In genomic region chr10:18418579-18419210, GRCh38 we compare ENCODE assay signal across 13 cellular contexts.
DNase-seq lines count a peak whose midpoint lies in the region; ATAC-seq, FAIRE-seq and TF ChIP-seq lines count a peak whose summit lies in the region.
"Had no signal": no experiment of that assay in that cellular context is flagged by ENCODE, and none has a peak within 500 bp of the region (broad histone marks: within the 10 kb centered on the region; RNA-seq: fewer than 3 reads in every experiment).

No MANE protein-coding gene starts in this region.

- H3K36me3 ChIP-seq in BLaER1 treated with 17β-estradiol and CSF1 and Interleukin-3, amounts not matched to agents 10 nM and 100 nM, result no peaks in the 10 kb centered on the region
- H3K36me3 ChIP-seq in GM12878 (ENCODE audit: control insufficient read depth in 2 of 2, insufficient read depth in 2 of 2, low read length in 1 of 2) (no peaks in the 10 kb centered on the region), aorta (ENCODE audit: control insufficient read depth in 1 of 2, insufficient read depth in 2 of 2, low read length in 1 of 2) (no peaks in the 10 kb centered on the region)
- H3K36me3 ChIP-seq: cardiac muscle cell, thoracic aorta had no signal

- POLR2A ChIA-PET in GM12878 (lab: Charles Lee), result interaction anchor here (0.5 to 1.6 kb wide), 11 partner anchors 9 to 94 kb away, joined by 3 to 15 read pairs (median 4); no protein-coding TSS in a partner anchor

- H3K4me1 ChIP-seq in BLaER1 treated with 17β-estradiol and CSF1 and Interleukin-3, amounts not matched to agents 10 nM and 100 nM, result peaks cover 22 to 34% (median 30%) of the 10 kb centered on the region in 10 experiments
- H3K4me1 ChIP-seq in GM12878 (ENCODE audit: control insufficient read depth, insufficient read depth, low read length) (no peaks in the 10 kb centered on the region), aorta (ENCODE audit: control insufficient read depth in 1 of 2, insufficient read depth in 2 of 2, low read length in 2 of 2) (peaks cover 2 to 4% of the 10 kb centered on the region in 2 donors)

- H3K9ac ChIP-seq in BLaER1 treated with 17β-estradiol and CSF1 and Interleukin-3, amounts not matched to agents 10 nM and 100 nM, result peak overlapping the region in 4 of 11 experiments; percentile 2 to 67 (median 53); a peak in 7 of 22 replicates
- no peak overlapping the region for H3K9ac ChIP-seq in GM12878 (ENCODE audit: control insufficient read depth, insufficient read depth, low read length)

- FAIRE-seq in GM12878 (lab: Jason Lieb, UNC), result no peak

- RAD21 ChIA-PET in GM12878 (lab: Charles Lee; ENCODE audit: unreplicated experiment), result interaction anchor here (0.7 to 2.7 kb wide), 11 partner anchors 9 to 82 kb away, joined by 3 to 11 read pairs (median 5); no protein-coding TSS in a partner anchor

- TF ChIP-seq CTCF in GM12878 (IDR thresholded peaks at IDR 0.05 in 2 of 3, conservative IDR thresholded peaks at IDR 0.05 in 1 of 3; ENCODE audit: control insufficient read depth in 2 of 3, extremely low read depth in 1 of 3, insufficient read depth in 1 of 3, low read depth in 3 of 3, low read length in 3 of 3), result no peak

- no peaks in the 10 kb centered on the region for H3K27me3 ChIP-seq in BLaER1 treated with 17β-estradiol and CSF1 and Interleukin-3, amounts not matched to agents 10 nM and 100 nM
- H3K27me3 ChIP-seq in GM12878 (replicated peaks in 1 of 2; ENCODE audit: control insufficient read depth in 2 of 2, insufficient read depth in 2 of 2, low read length in 1 of 2) (no peaks in the 10 kb centered on the region), aorta (ENCODE audit: control insufficient read depth in 1 of 2, insufficient read depth in 2 of 2, low read length in 1 of 2) (no peaks in the 10 kb centered on the region)
- H3K27me3 ChIP-seq: cardiac muscle cell had no signal

- SMC1A ChIA-PET in GM12878 (lab: Charles Lee; ENCODE audit: uncharacterized antibody, unreplicated experiment), result interaction anchor here (0.9 to 12.8 kb wide), 19 partner anchors 7 to 231 kb away, joined by 3 to 163 read pairs (median 3); no protein-coding TSS in a partner anchor

- 23% methylated on average over 9 of the region's 9 CpGs for WGBS in GM12878 (ENCODE audit: insufficient coverage, insufficient replicate concordance, low lambda C conversion rate, missing lambda C conversion rate)
- 87 to 88% methylated on average over 9 of the region's 9 CpGs for WGBS in aorta, 2 donors

- H3K4me3 ChIP-seq in BLaER1 treated with 17β-estradiol and CSF1 and Interleukin-3, amounts not matched to agents 10 nM and 100 nM, result peak overlapping the region in 1 of 10 experiments; percentile 19; a peak in 3 of 20 replicates
- H3K4me3 ChIP-seq in GM12878, result no peak overlapping the region
- H3K4me3 ChIP-seq in aorta (ENCODE audit: low read length in 2 of 2), result no peak overlapping the region
- H3K4me3 ChIP-seq: cardiac muscle cell, thoracic aorta had no signal

- ATAC-seq in GM19463 (IDR thresholded peaks at IDR 0.05; ENCODE audit: unreplicated experiment) (peak; percentile 70), HG03460 (IDR thresholded peaks at IDR 0.05; ENCODE audit: unreplicated experiment) (peak; percentile 74), GM12878 (peak; percentile 75), aorta (ENCODE audit: low FRiP score) (no peak), GM19035 (IDR thresholded peaks at IDR 0.05; ENCODE audit: unreplicated experiment) (no peak)

- TF ChIP-seq RAD21 in GM12878 (IDR thresholded peaks at IDR 0.05; ENCODE audit: insufficient read depth, low read depth, low read length), result no peak

- peak overlapping the region; percentile 21 to 87 (median 52) for H3K4me2 ChIP-seq in BLaER1 treated with 17β-estradiol and CSF1 and Interleukin-3, amounts not matched to agents 10 nM and 100 nM
- peak overlapping the region; percentile 7; the same call in 1 of the 2 replicates for H3K4me2 ChIP-seq in GM12878 (ENCODE audit: control insufficient read depth, insufficient read depth)

- no TSS peak for BruUV-seq in GM12878 (replicated peaks; lab: Mats Ljungman, UMichigan)

- peaks cover 0 to 20% (median 6%) of the 10 kb centered on the region in 11 experiments; a peak in 10 of 22 replicates for H3K9me3 ChIP-seq in BLaER1 treated with 17β-estradiol and CSF1 and Interleukin-3, amounts not matched to agents 10 nM and 100 nM (replicated peaks in 1 of 11)
- H3K9me3 ChIP-seq in GM12878 (replicated peaks; ENCODE audit: control insufficient read depth, insufficient read depth, low read length) (no peaks in the 10 kb centered on the region), aorta (ENCODE audit: control insufficient read depth, low read length) (no peaks in the 10 kb centered on the region)
- H3K9me3 ChIP-seq: thoracic aorta had no signal

- in situ Hi-C loops in GM12878 (cut with MboI), result no loop called here

- intact Hi-C loops in GM12878 (cut with micrococcal nuclease; ENCODE audit: unreplicated experiment) (no loop called here), aorta (cut with DNase I) (no loop called here)

- no peaks in the 10 kb centered on the region for H3K79me2 ChIP-seq in GM12878 (ENCODE audit: control insufficient read depth, insufficient read depth, low read length)

- peak; percentile 40 to 52; a peak in 2 of 4 replicates for TF ChIP-seq EP300 in GM12878 (IDR thresholded peaks at IDR 0.05; ENCODE audit: borderline replicate concordance in 1 of 2, control insufficient read depth in 1 of 2, low read depth in 2 of 2, low read length in 2 of 2)

- H2AFZ ChIP-seq in GM12878 (ENCODE audit: control insufficient read depth, low read depth, low read length), result peak overlapping the region; percentile 29; the same call in 1 of the 2 replicates

- H3K27ac ChIP-seq in BLaER1 treated with 17β-estradiol and CSF1 and Interleukin-3, amounts not matched to agents 10 nM and 100 nM, result peak overlapping the region in 7 of 11 experiments; percentile 2 to 87 (median 70); a peak in 11 of 22 replicates
- H3K27ac ChIP-seq in GM12878 (ENCODE audit: control insufficient read depth, insufficient read depth), result no peak overlapping the region
- H3K27ac ChIP-seq in aorta (ENCODE audit: low read depth in 1 of 2, low read length in 2 of 2), result no peak overlapping the region
- H3K27ac ChIP-seq: C4-2B, cardiac muscle cell, thoracic aorta had no signal

- DNase-seq in GM12878 (ENCODE audit: low read depth, low spot score) (no peak), NCI-H526 treated with DMSO at 0.1 percent for 48 hours (lab: John Stamatoyannopoulos, UW) (no peak), aorta (no peak), NCI-H1417 treated with DMSO at 0.1 percent for 48 hours (lab: John Stamatoyannopoulos, UW) (no peak)
- DNase-seq: stimulated activated CD4-positive, alpha-beta T cell treated with anti-CD3 and anti-CD28 coated beads, Interleukin-1b, Interleukin-23, amount 100 ng/mL, for 48 hours; T-helper 2 cell had no signal

- H4K20me1 ChIP-seq in BLaER1 treated with 17β-estradiol and CSF1 and Interleukin-3, amounts not matched to agents 10 nM and 100 nM, result no peaks in the 10 kb centered on the region
- H4K20me1 ChIP-seq in GM12878 (ENCODE audit: control insufficient read depth, insufficient read depth), result no peaks in the 10 kb centered on the region

- CTCF ChIA-PET in GM12878 (lab: Yijun Ruan, JAX), result interaction anchor here (1.0 to 2.7 kb wide), 9 partner anchors 9 to 54 kb away, joined by 3 to 12 read pairs (median 4); no protein-coding TSS in a partner anchor

- TF ChIP-seq POLR2A in GM12878 (IDR thresholded peaks at IDR 0.05; ENCODE audit: low read depth, low read length), result no peak

TF ChIP-seq in GM12878, 131 proteins besides CTCF, POLR2A, EP300 and RAD21 (continues in another document):
- TF ChIP-seq IKZF2 (IDR thresholded peaks at IDR 0.05) (peak; percentile 71 to 72; a peak in 2 of 4 replicates), POU2F2 (IDR thresholded peaks at IDR 0.05; ENCODE audit: borderline replicate concordance, low read depth, low read length) (no peak), IRF4 (IDR thresholded peaks at IDR 0.05; ENCODE audit: low read depth, low read length) (peak; percentile 52; the same call in 1 of the 2 replicates), ZZZ3 (IDR thresholded peaks at IDR 0.05; ENCODE audit: control insufficient read depth, insufficient read length, low read depth) (no peak), MTA2 (IDR thresholded peaks at IDR 0.05; ENCODE audit: low read depth) (peak; percentile 65; the same call in 1 of the 2 replicates), BHLHE40 (IDR thresholded peaks at IDR 0.05; ENCODE audit: borderline replicate concordance in 1 of 2, low read depth in 2 of 2, low read length in 1 of 2) (peak in 1 of 2 experiments; percentile 38; a peak in 1 of 4 replicates), NFYA (IDR thresholded peaks at IDR 0.05; ENCODE audit: borderline replicate concordance, low read depth, low read length) (no peak), ATF7 (IDR thresholded peaks at IDR 0.05; ENCODE audit: low read depth) (peak; percentile 86), PML (IDR thresholded peaks at IDR 0.05; ENCODE audit: low read length) (no peak), DPF2 (IDR thresholded peaks at IDR 0.05) (peak; percentile 75)
- TF ChIP-seq, protein P1, sequence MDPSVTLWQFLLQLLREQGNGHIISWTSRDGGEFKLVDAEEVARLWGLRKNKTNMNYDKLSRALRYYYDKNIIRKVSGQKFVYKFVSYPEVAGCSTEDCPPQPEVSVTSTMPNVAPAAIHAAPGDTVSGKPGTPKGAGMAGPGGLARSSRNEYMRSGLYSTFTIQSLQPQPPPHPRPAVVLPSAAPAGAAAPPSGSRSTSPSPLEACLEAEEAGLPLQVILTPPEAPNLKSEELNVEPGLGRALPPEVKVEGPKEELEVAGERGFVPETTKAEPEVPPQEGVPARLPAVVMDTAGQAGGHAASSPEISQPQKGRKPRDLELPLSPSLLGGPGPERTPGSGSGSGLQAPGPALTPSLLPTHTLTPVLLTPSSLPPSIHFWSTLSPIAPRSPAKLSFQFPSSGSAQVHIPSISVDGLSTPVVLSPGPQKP (IDR thresholded peaks at IDR 0.05; ENCODE audit: low read depth, low read length), result no peak

Comparison
In these comparisons a context has a peak if more than half of its experiments do, and no peak if none do; other contexts are left out.
1. H3K27ac ChIP-seq: peak in BLaER1 treated with 17β-estradiol and CSF1 and Interleukin-3, amounts not matched to agents 10 nM and 100 nM (7 of 11); none in GM12878 (single experiment) and aorta (0 of 2).
2. ATAC-seq: peak in GM19463 (single experiment), HG03460 (single experiment) and GM12878 (single experiment); none in aorta (single experiment) and GM19035 (single experiment).